In the genomic region with DNA sequence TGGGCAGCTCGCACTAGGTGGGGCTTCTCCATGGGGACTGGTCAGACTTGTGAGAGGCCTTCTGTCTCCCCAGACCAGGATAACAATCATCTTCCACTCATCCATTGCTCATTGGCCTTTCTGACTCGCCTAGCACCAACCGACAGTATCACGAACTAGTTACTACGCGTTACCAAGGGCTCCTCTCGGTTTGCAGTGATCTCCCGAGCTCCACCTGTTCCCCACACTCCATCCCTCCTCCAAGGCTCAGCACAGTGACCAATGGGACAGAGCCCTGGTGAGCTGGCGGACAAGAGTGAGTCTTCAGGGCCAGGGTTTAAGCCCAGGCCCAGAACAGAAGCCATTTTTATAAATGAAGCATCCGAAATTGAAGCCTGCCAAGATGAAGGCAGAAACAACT, we compare ENCODE assay signal across 11 cellular contexts. TPM values are rescaled to one million over a fixed set of nuclear protein-coding genes. Genes with fewer than 3 reads are reported as not detected.
DNase-seq lines count a peak whose midpoint lies in the region; ATAC-seq and TF ChIP-seq lines count a peak whose summit lies in the region.
"Had no signal": no experiment of that assay in that cellular context is flagged by ENCODE, and none has a peak within 500 bp of the region (broad histone marks: within the 10 kb centered on the region; RNA-seq: fewer than 3 reads in every experiment).

No MANE protein-coding gene starts in this region.

- H3K36me3 Mint-ChIP-seq in Caco-2 (ENCODE audit: insufficient read depth, unreplicated experiment) (no peaks in the 10 kb centered on the region), T-helper 17 cell (ENCODE audit: low read depth) (peaks cover 4% of the 10 kb centered on the region), glutamatergic neuron (ENCODE audit: unreplicated experiment) (no peaks in the 10 kb centered on the region)

- WGBS in right cardiac atrium = 73% methylated on average over 10 of the region's 10 CpGs
- 88 to 92% (median 91%) methylated on average over 9 to 10 of the region's 10 CpGs for WGBS in spleen, 5 donors

- intact Hi-C loops in Caco-2 (cut with micrococcal nuclease; ENCODE audit: unreplicated experiment) = no loop called here
- intact Hi-C loops in right cardiac atrium (cut with DNase I) = no loop called here
- intact Hi-C loops in spleen (cut with DNase I; ENCODE audit: low total_unique reads) = no loop called here

- no peaks in the 10 kb centered on the region for H3K36me3 ChIP-seq in Caco-2 (ENCODE audit: control insufficient read depth, insufficient read depth, low read length)
- H3K36me3 ChIP-seq in spleen = no peaks in the 10 kb centered on the region

- no peak for ATAC-seq in T-helper 17 cell
- no peak for ATAC-seq in right cardiac atrium
- no peak for ATAC-seq in HG02981 (IDR thresholded peaks at IDR 0.05; ENCODE audit: unreplicated experiment)

- H3K4me1 Mint-ChIP-seq in Caco-2 (ENCODE audit: low read depth, unreplicated experiment) (peaks cover 23% of the 10 kb centered on the region), T-helper 17 cell (peaks cover 33% of the 10 kb centered on the region), glutamatergic neuron (ENCODE audit: low read depth, unreplicated experiment) (peaks cover 7% of the 10 kb centered on the region)

- BruUV-seq in Caco-2 (replicated peaks; lab: Mats Ljungman, UMichigan) = no TSS peak

- H3K9me3 Mint-ChIP-seq in Caco-2 (ENCODE audit: unreplicated experiment) = no peaks in the 10 kb centered on the region
- H3K9me3 Mint-ChIP-seq in glutamatergic neuron (ENCODE audit: unreplicated experiment) = no peaks in the 10 kb centered on the region

- TF ChIP-seq CTCF in Caco-2 (IDR thresholded peaks at IDR 0.05; ENCODE audit: insufficient read depth in 1 of 2, low read depth in 1 of 2, low read length in 1 of 2, severe bottlenecking in 1 of 2, unreplicated experiment in 1 of 2) = no peak
- no peak for TF ChIP-seq CTCF in spleen (IDR thresholded peaks at IDR 0.05 in 8 of 11, conservative IDR thresholded peaks at IDR 0.05 in 3 of 11)
- TF ChIP-seq CTCF in glutamatergic neuron (IDR thresholded peaks at IDR 0.05; ENCODE audit: partially characterized antibody, unreplicated experiment) = no peak

- no peaks in the 10 kb centered on the region for H3K27me3 ChIP-seq in Caco-2 (replicated peaks; ENCODE audit: control insufficient read depth, insufficient read depth, low read length)
- no peaks in the 10 kb centered on the region for H3K27me3 ChIP-seq in right cardiac atrium (ENCODE audit: control insufficient read depth, insufficient read depth)
- H3K27me3 ChIP-seq in spleen (replicated peaks in 1 of 7) = no peaks in the 10 kb centered on the region

- H3K4me3 ChIP-seq in Caco-2 (ENCODE audit: low read depth, low read length) (no peak overlapping the region), right cardiac atrium (ENCODE audit: low read length) (no peak overlapping the region), spleen (no peak overlapping the region)
- H3K4me3 ChIP-seq: lung had no signal

- no peak for DNase-seq in Caco-2
- no peak for DNase-seq in T-helper 17 cell
- no peak for DNase-seq in right cardiac atrium
- DNase-seq in spleen = no peak
- no peak for DNase-seq in T-helper 9 cell
- DNase-seq in activated CD4-positive, alpha-beta T cell treated with anti-CD3 and anti-CD28 coated beads for 48 hours = no peak
- no peak for DNase-seq in glutamatergic neuron
- DNase-seq: NCI-H1417 treated with DMSO at 0.1 percent for 48 hours; stimulated activated CD8-positive, alpha-beta memory T cell treated with anti-CD3 and anti-CD28 coated beads, Interleukin-4, amount 100 ng/mL, for 48 hours had no signal

- H3K27ac Mint-ChIP-seq in Caco-2 (ENCODE audit: unreplicated experiment) = peak overlapping the region; percentile 69
- H3K27ac Mint-ChIP-seq in T-helper 17 cell = peak overlapping the region; percentile 94
- H3K27ac Mint-ChIP-seq in glutamatergic neuron (ENCODE audit: unreplicated experiment) = no peak overlapping the region

- H3K4me1 ChIP-seq in Caco-2 = peaks cover 54% of the 10 kb centered on the region
- peaks cover 28% of the 10 kb centered on the region for H3K4me1 ChIP-seq in right cardiac atrium (ENCODE audit: control insufficient read depth, insufficient read depth, low read length)
- H3K4me1 ChIP-seq in spleen = peaks cover 10 to 60% (median 30%) of the 10 kb centered on the region in 6 donors

- CTCF ChIA-PET in Caco-2 (lab: Charles Lee) = no interaction called here

- no peak for TF ChIP-seq POLR2A in spleen (IDR thresholded peaks at IDR 0.05)

- H3K9me3 ChIP-seq in Caco-2 (no peaks in the 10 kb centered on the region), T-helper 17 cell (ENCODE audit: control insufficient read depth, low read length, poor library complexity, severe bottlenecking) (no peaks in the 10 kb centered on the region), right cardiac atrium (ENCODE audit: control insufficient read depth, low read length) (no peaks in the 10 kb centered on the region), spleen (no peaks in the 10 kb centered on the region)

- H3K4me3 Mint-ChIP-seq in Caco-2 (ENCODE audit: unreplicated experiment) (no peak overlapping the region), T-helper 17 cell (no peak overlapping the region), glutamatergic neuron (ENCODE audit: unreplicated experiment) (no peak overlapping the region)

- H3K27me3 Mint-ChIP-seq in Caco-2 (ENCODE audit: insufficient read depth, unreplicated experiment) (no peaks in the 10 kb centered on the region), T-helper 17 cell (peaks cover 10% of the 10 kb centered on the region), glutamatergic neuron (ENCODE audit: unreplicated experiment) (peaks cover 6% of the 10 kb centered on the region)

- peak overlapping the region; percentile 69 for H3K27ac ChIP-seq in right cardiac atrium (ENCODE audit: low read length)
- H3K27ac ChIP-seq in spleen = peak overlapping the region in 5 of 8 donors; percentile 23 to 63 (median 55)

- POLR2A ChIA-PET in Caco-2 (lab: Charles Lee) = no interaction called here

RNA-seq across cellular contexts. Expression of a gene that starts 42.8 kb away (rescaled TPM):
- total RNA-seq in Caco-2 (2022) (9.3 and 9.5 TPM in 2 replicates), T-helper 17 cell (100 to 1,000 TPM; 161 to 181 TPM), right cardiac atrium (10 to 100 TPM; 66.3 to 97.6 (median 94.3) TPM), spleen (10 to 100 TPM; 14.3 to 21.2 (median 16.2) TPM), glutamatergic neuron (ENCODE audit: unreplicated experiment) (10.8 TPM)
- polyA plus RNA-seq in right cardiac atrium (34.8 TPM), spleen (1 to 10 TPM; 2.5 to 5.4 (median 4.6) TPM)
